Comparison of ENCODE assay signal across 9 cellular contexts in the genomic region with DNA sequence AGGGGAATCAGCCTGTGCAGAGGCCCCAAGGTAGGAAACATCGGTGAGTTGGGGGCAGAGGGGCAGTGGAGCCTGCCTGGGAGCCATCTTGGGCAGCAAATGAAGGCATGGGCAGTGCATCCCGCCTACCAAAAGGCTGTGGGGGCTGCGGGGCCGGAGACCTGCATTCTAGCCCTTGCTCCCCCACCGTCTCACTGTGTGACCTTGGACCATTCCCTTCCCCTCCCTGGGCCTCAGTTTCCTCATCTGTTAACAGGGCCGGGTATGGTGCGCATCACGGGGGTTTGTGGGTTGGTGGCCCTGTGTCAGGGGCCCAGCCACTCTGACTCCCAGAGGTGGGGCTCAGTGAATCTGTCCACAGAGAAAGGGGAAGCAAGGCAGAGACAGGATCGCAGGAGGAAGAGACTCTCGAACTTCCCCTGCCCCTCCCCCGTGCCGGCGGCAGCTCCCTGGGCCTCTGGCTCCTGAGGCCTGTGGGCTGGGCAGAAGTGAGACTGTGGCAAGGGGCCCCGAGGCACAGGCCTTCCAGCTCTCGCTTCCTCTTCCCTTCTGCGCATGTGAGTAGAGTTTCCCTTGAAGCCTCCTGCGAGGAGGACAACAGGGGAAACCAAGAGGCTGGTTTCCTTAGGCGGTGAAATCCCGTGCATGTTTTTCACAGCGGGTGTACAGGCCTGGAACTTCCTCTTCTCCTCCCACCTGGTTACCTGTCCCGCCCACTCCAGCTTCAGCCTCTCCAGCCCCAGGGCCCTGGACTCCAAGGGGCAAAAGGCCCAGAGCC. TPM values are rescaled to one million over a fixed set of nuclear protein-coding genes. Genes with fewer than 3 reads are reported as not detected.
DNase-seq lines count a peak whose midpoint lies in the region; ATAC-seq and TF ChIP-seq lines count a peak whose summit lies in the region.
"Had no signal": no experiment of that assay in that cellular context is flagged by ENCODE, and none has a peak within 500 bp of the region (broad histone marks: within the 10 kb centered on the region; RNA-seq: fewer than 3 reads in every experiment).

No MANE protein-coding gene starts in this region.

- H3K27me3 Mint-ChIP-seq in GM23338 (ENCODE audit: insufficient read depth, low read depth, poor library complexity) (peaks cover 26% of the 10 kb centered on the region), chondrocyte (ENCODE audit: low read depth) (no peaks in the 10 kb centered on the region)

- peak overlapping the region; percentile 87; the same call in 1 of the 2 replicates for H3K27ac ChIP-seq in GM23338 (ENCODE audit: low read depth)
- H3K27ac ChIP-seq in skeletal muscle tissue (ENCODE audit: low read depth, low read length), result peak overlapping the region; percentile 44

- H3K4me3 Mint-ChIP-seq in GM23338, result no peak overlapping the region
- H3K4me3 Mint-ChIP-seq in chondrocyte (ENCODE audit: unreplicated experiment), result no peak overlapping the region

- H3K9me3 ChIP-seq in skeletal muscle tissue (ENCODE audit: control insufficient read depth in 3 of 3, low read length in 3 of 3), result no peaks in the 10 kb centered on the region
- H3K9me3 ChIP-seq: pancreas had no signal

- peaks cover 59% of the 10 kb centered on the region for H3K4me1 Mint-ChIP-seq in GM23338
- peaks cover 33% of the 10 kb centered on the region for H3K4me1 Mint-ChIP-seq in chondrocyte (ENCODE audit: low read depth)

- H3K4me1 ChIP-seq in GM23338 (ENCODE audit: insufficient read depth) (peaks cover 39% of the 10 kb centered on the region), skeletal muscle tissue (ENCODE audit: control insufficient read depth in 3 of 3, insufficient read depth in 3 of 3, low read length in 3 of 3) (peaks cover 34 to 45% (median 40%) of the 10 kb centered on the region in 3 donors)

- no peaks in the 10 kb centered on the region; the same call in 1 of the 2 replicates for H4K20me1 ChIP-seq in GM23338 (replicated peaks; ENCODE audit: insufficient read depth)

- H3K4me2 ChIP-seq in GM23338, result peak overlapping the region; percentile 62; the same call in 1 of the 2 replicates

- peak; percentile 91 for DNase-seq in GM06990 (ENCODE audit: extremely low read depth, insufficient read length)
- DNase-seq in GM23338 (ENCODE audit: low spot score), result peak; percentile 66
- peak; percentile 100 for DNase-seq in MV-4-11 (lab: John Stamatoyannopoulos, UW)
- peak; percentile 51 for DNase-seq in activated CD8-positive, alpha-beta memory T cell treated with anti-CD3 and anti-CD28 coated beads, Interleukin-2, amount 50 U/mL, for 24 hours (ENCODE audit: extremely low read depth)
- DNase-seq in Right ventricle myocardium inferior (ENCODE audit: missing footprints), result peak; percentile 94
- no peak for DNase-seq in NCI-H187 (lab: John Stamatoyannopoulos, UW)
- DNase-seq in chondrocyte (ENCODE audit: low spot score), result no peak

- H3K36me3 ChIP-seq in GM06990 (ENCODE audit: control insufficient read depth, insufficient read depth, low read length) (no peaks in the 10 kb centered on the region), GM23338 (ENCODE audit: insufficient read depth) (no peaks in the 10 kb centered on the region), skeletal muscle tissue (ENCODE audit: control insufficient read depth in 3 of 3, insufficient read depth in 3 of 3, low read length in 3 of 3) (peaks cover 0 to 2% (median 0%) of the 10 kb centered on the region in 3 donors)
- H3K36me3 ChIP-seq: pancreas had no signal

- H2AFZ ChIP-seq in GM23338, result no peak overlapping the region

- intact Hi-C loops in Right ventricle myocardium inferior (cut with DNase I), result no loop called here

- H3K9me2 ChIP-seq in GM23338 (ENCODE audit: insufficient read depth), result no peaks in the 10 kb centered on the region

- H3K9me3 Mint-ChIP-seq in GM23338 (no peaks in the 10 kb centered on the region), chondrocyte (ENCODE audit: low read depth) (no peaks in the 10 kb centered on the region)

- no peaks in the 10 kb centered on the region for H3K27me3 ChIP-seq in GM06990 (replicated peaks; ENCODE audit: control insufficient read depth, insufficient read depth, low read length)
- no peaks in the 10 kb centered on the region for H3K27me3 ChIP-seq in GM23338 (ENCODE audit: insufficient read depth)
- H3K27me3 ChIP-seq in skeletal muscle tissue (ENCODE audit: control insufficient read depth in 3 of 3, insufficient read depth in 3 of 3, low read length in 3 of 3), result no peaks in the 10 kb centered on the region
- H3K27me3 ChIP-seq: pancreas had no signal

- H3K79me2 ChIP-seq in GM23338 (replicated peaks; ENCODE audit: insufficient read depth), result 0 out of 2 replicates have a peak, but pooled peaks cover 3% of the 10 kb centered on the region

- TF ChIP-seq CTCF in GM06990 (IDR thresholded peaks at IDR 0.05; ENCODE audit: insufficient read depth, low read length, poor library complexity, severe bottlenecking) (no peak), GM23338 (conservative IDR thresholded peaks at IDR 0.05; ENCODE audit: low read depth in 2 of 2) (no peak), chondrocyte (IDR thresholded peaks at IDR 0.05) (no peak)

- ATAC-seq in GM23338 (peak; percentile 16), Right ventricle myocardium inferior (peak; percentile 69)

- H3K4me3 ChIP-seq in GM06990 (replicated peaks; ENCODE audit: low read depth, low read length), result no peak overlapping the region
- no peak overlapping the region for H3K4me3 ChIP-seq in GM23338
- H3K4me3 ChIP-seq in skeletal muscle tissue (ENCODE audit: low read length in 3 of 3), result no peak overlapping the region
- H3K4me3 ChIP-seq: pancreas had no signal

- H3K9ac ChIP-seq in skeletal muscle tissue (ENCODE audit: low read depth in 1 of 3, low read length in 3 of 3), result no peak overlapping the region

- H3K27ac Mint-ChIP-seq in GM23338 (peak overlapping the region; percentile 89), chondrocyte (ENCODE audit: unreplicated experiment) (no peak overlapping the region)

- H3K36me3 Mint-ChIP-seq in GM23338 (ENCODE audit: low read depth), result no peaks in the 10 kb centered on the region; the same call in 1 of the 3 replicates
- no peaks in the 10 kb centered on the region for H3K36me3 Mint-ChIP-seq in chondrocyte (ENCODE audit: low read depth)

- H3F3A ChIP-seq in GM23338 (replicated peaks; ENCODE audit: low read depth), result peaks cover 9% of the 10 kb centered on the region; the same call in 1 of the 2 replicates

TF ChIP-seq in GM23338, 12 proteins besides CTCF, POLR2A, EP300 and RAD21:
- TF ChIP-seq EZH2phosphoT487 (IDR thresholded peaks at IDR 0.05; ENCODE audit: unreplicated experiment) (no peak), ZNF331 (CRISPR knock-in tag; IDR thresholded peaks at IDR 0.05; ENCODE audit: low read depth) (no peak)

RNA-seq across cellular contexts. Expression of a gene that starts 42.9 kb away (rescaled TPM):
- 63.6 and 64.0 TPM in 2 replicates for total RNA-seq in GM23338 (2014; rRNA removed; shearing (Covaris generic))
- 54.9 and 58.1 TPM in 2 replicates for polyA plus RNA-seq in GM23338 (2016; fragmentation: Nextera tagmentation; extraction: Ambion mirVana)
- total RNA-seq in Right ventricle myocardium inferior, result 1,173 TPM
- total RNA-seq in skeletal muscle tissue, result 185 TPM
- 115 to 126 TPM (median 125 TPM) in 3 replicates for total RNA-seq in chondrocyte

RNA-seq across cellular contexts. Expression of a gene that starts 58.3 kb away (rescaled TPM):
- total RNA-seq in GM23338 (2014; rRNA removed; shearing (Covaris generic)), result 16.7 and 18.2 TPM in 2 replicates
- polyA plus RNA-seq in GM23338 (2016; fragmentation: Nextera tagmentation; extraction: Ambion mirVana), result 15.9 and 16.0 TPM in 2 replicates
- 5.4 TPM for total RNA-seq in Right ventricle myocardium inferior
- 3.7 TPM for total RNA-seq in skeletal muscle tissue
- 6.7 to 14.4 TPM (median 12.9 TPM) in 3 replicates for total RNA-seq in chondrocyte

Comparison
In these comparisons a context has a peak if more than half of its experiments do, and no peak if none do; other contexts are left out.
1. DNase-seq: peak in GM06990 (single experiment), GM23338 (single experiment), MV-4-11 (single experiment), activated CD8-positive, alpha-beta memory T cell treated with anti-CD3 and anti-CD28 coated beads, Interleukin-2, amount 50 U/mL, for 24 hours (single experiment) and Right ventricle myocardium inferior (single experiment); none in NCI-H187 (0 of 2) and chondrocyte (single experiment).